In genomic region chr6:3385660-3386151, GRCh38 we compare ENCODE assay signal across 10 cellular contexts.
DNase-seq lines count a peak whose midpoint lies in the region; ATAC-seq and TF ChIP-seq lines count a peak whose summit lies in the region.
"Had no signal": no experiment of that assay in that cellular context is flagged by ENCODE, and none has a peak within 500 bp of the region (broad histone marks: within the 10 kb centered on the region; RNA-seq: fewer than 3 reads in every experiment).

No MANE protein-coding gene starts in this region.

- 33 to 50% methylated on average over 6 of the region's 6 CpGs for WGBS in thyroid gland, 2 donors

- H3K4me3 Mint-ChIP-seq in WTC11, result no peak overlapping the region

- intact Hi-C loops in thyroid gland (cut with DNase I), result no loop called here

- peak in 1 of 2 donors; percentile 25 for TF ChIP-seq POLR2A in thyroid gland (IDR thresholded peaks at IDR 0.05)

- DNase-seq in WTC11 (ENCODE audit: low spot score), result no peak
- peak; percentile 41 for DNase-seq in fibroblast of mammary gland (ENCODE audit: low read depth)
- DNase-seq in middle frontal gyrus (ENCODE audit: extremely low spot score, low spot score), result peak; percentile 78
- DNase-seq in thyroid gland, result peak; percentile 81 to 85
- no peak for DNase-seq in activated T-cell treated with anti-CD3 and anti-CD28 coated beads for 4 hours
- DNase-seq in T1000 (lab: John Stamatoyannopoulos, UW), result no peak
- DNase-seq in activated CD4-positive, CD25-positive, alpha-beta regulatory T cell (lab: John Stamatoyannopoulos, UW), result no peak
- DNase-seq: activated gamma-delta T cell treated with Interleukin-2 at 50 U/mL for 16 hours, kidney had no signal

- POLR2A ChIA-PET in WTC11 (lab: Charles Lee), result no interaction called here

- TF ChIP-seq CTCF in WTC11 (IDR thresholded peaks at IDR 0.05) (no peak), fibroblast of mammary gland (conservative IDR thresholded peaks at IDR 0.05; ENCODE audit: control insufficient read depth, insufficient read depth, low read depth, low read length) (no peak), thyroid gland (IDR thresholded peaks at IDR 0.05) (no peak)

- H3K36me3 ChIP-seq in thyroid gland, result no peaks in the 10 kb centered on the region

- H3K9me3 Mint-ChIP-seq in WTC11, result no peaks in the 10 kb centered on the region

- H3K27ac Mint-ChIP-seq in WTC11, result peak overlapping the region; percentile 51; the same call in 1 of the 2 replicates

- H3K4me1 Mint-ChIP-seq in WTC11, result peaks cover 48% of the 10 kb centered on the region

- peaks cover 44 to 57% of the 10 kb centered on the region in 2 donors for H3K4me1 ChIP-seq in thyroid gland

- H3K4me3 ChIP-seq in fibroblast of mammary gland (ENCODE audit: control insufficient read depth, low read depth, low read length), result no peak overlapping the region
- H3K4me3 ChIP-seq in thyroid gland (replicated peaks in 1 of 3), result no peak overlapping the region

- no peaks in the 10 kb centered on the region for H3K27me3 Mint-ChIP-seq in WTC11 (ENCODE audit: low read depth)

- peaks cover 7% of the 10 kb centered on the region for H3K36me3 Mint-ChIP-seq in WTC11

- CTCF ChIA-PET in WTC11 (lab: Charles Lee), result interaction anchor here (0.6 to 1.2 kb wide), 3 partner anchors 55 to 463 kb away, joined by 3 to 4 read pairs (median 3); no protein-coding TSS in a partner anchor

- no peaks in the 10 kb centered on the region for H3K27me3 ChIP-seq in thyroid gland

- ATAC-seq in WTC11 (no peak), HG03460 (IDR thresholded peaks at IDR 0.05; ENCODE audit: unreplicated experiment) (no peak)

- H3K9me3 ChIP-seq in thyroid gland, result no peaks in the 10 kb centered on the region

- H3K27ac ChIP-seq in thyroid gland, result peak overlapping the region; percentile 63 to 87 (median 65)

TF ChIP-seq in WTC11, 78 proteins besides CTCF, POLR2A, EP300 and RAD21:
- TF ChIP-seq SMAD4 (CRISPR knock-in tag; IDR thresholded peaks at IDR 0.05) (no peak), NFE2L1 (CRISPR knock-in tag; IDR thresholded peaks at IDR 0.05) (no peak), TEAD4 (CRISPR knock-in tag; IDR thresholded peaks at IDR 0.05) (no peak), SOX15 (CRISPR knock-in tag; IDR thresholded peaks at IDR 0.05) (no peak), NR2C2 (CRISPR knock-in tag; IDR thresholded peaks at IDR 0.05) (no peak), IRF1 (CRISPR knock-in tag; IDR thresholded peaks at IDR 0.05) (no peak), ZMAT4 (CRISPR knock-in tag; IDR thresholded peaks at IDR 0.05) (no peak), ZNF138 (CRISPR knock-in tag; conservative IDR thresholded peaks at IDR 0.05) (no peak), RORB (CRISPR knock-in tag; IDR thresholded peaks at IDR 0.05) (no peak), USF2 (CRISPR knock-in tag; IDR thresholded peaks at IDR 0.05) (no peak), AFF4 (CRISPR knock-in tag; IDR thresholded peaks at IDR 0.05; ENCODE audit: borderline replicate concordance) (no peak), RELA (CRISPR knock-in tag; IDR thresholded peaks at IDR 0.05; ENCODE audit: borderline replicate concordance) (no peak), STAT6 (CRISPR knock-in tag; conservative IDR thresholded peaks at IDR 0.05; ENCODE audit: low read depth) (no peak), ZNF671 (CRISPR knock-in tag; IDR thresholded peaks at IDR 0.05) (no peak), CREB1 (CRISPR knock-in tag; IDR thresholded peaks at IDR 0.05) (no peak), E2F4 (CRISPR knock-in tag; IDR thresholded peaks at IDR 0.05; ENCODE audit: borderline replicate concordance, low read depth) (no peak), FOXJ3 (CRISPR knock-in tag; IDR thresholded peaks at IDR 0.05; ENCODE audit: borderline replicate concordance) (no peak), GRHL2 (CRISPR knock-in tag; IDR thresholded peaks at IDR 0.05; ENCODE audit: insufficient replicate concordance, severe bottlenecking) (no peak), ZBTB43 (CRISPR knock-in tag; IDR thresholded peaks at IDR 0.05) (no peak)

Comparison
In these comparisons a context has a peak if more than half of its experiments do, and no peak if none do; other contexts are left out.
1. DNase-seq: peak in fibroblast of mammary gland (single experiment), middle frontal gyrus (single experiment) and thyroid gland (2 of 2); none in WTC11 (single experiment), activated T-cell treated with anti-CD3 and anti-CD28 coated beads for 4 hours (single experiment), T1000 (single experiment) and activated CD4-positive, CD25-positive, alpha-beta regulatory T cell (0 of 4).